Comparison of ENCODE assay signal across 1 cellular context in the genomic region with DNA sequence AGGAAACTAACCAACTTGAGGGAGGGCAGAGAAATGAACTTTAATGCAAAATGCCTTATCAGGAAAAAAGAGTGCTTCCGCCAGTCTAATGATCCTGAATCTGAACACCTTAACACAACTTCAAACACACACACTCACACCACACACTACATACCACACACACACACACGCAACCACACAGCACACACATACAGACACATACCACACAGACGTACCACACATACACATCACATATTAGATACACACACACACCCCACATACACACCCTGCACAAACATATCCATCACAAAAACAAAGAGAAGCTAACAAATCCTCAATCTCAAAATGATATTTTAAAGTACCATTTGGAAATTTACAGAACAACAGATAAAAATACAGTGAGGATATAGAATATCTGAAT.
TF ChIP-seq lines count a peak whose summit lies in the region.

No MANE protein-coding gene starts in this region.

TF ChIP-seq in GM23338, 12 proteins besides CTCF, POLR2A, EP300 and RAD21 (continued from another document):
- TF ChIP-seq, protein P1, sequence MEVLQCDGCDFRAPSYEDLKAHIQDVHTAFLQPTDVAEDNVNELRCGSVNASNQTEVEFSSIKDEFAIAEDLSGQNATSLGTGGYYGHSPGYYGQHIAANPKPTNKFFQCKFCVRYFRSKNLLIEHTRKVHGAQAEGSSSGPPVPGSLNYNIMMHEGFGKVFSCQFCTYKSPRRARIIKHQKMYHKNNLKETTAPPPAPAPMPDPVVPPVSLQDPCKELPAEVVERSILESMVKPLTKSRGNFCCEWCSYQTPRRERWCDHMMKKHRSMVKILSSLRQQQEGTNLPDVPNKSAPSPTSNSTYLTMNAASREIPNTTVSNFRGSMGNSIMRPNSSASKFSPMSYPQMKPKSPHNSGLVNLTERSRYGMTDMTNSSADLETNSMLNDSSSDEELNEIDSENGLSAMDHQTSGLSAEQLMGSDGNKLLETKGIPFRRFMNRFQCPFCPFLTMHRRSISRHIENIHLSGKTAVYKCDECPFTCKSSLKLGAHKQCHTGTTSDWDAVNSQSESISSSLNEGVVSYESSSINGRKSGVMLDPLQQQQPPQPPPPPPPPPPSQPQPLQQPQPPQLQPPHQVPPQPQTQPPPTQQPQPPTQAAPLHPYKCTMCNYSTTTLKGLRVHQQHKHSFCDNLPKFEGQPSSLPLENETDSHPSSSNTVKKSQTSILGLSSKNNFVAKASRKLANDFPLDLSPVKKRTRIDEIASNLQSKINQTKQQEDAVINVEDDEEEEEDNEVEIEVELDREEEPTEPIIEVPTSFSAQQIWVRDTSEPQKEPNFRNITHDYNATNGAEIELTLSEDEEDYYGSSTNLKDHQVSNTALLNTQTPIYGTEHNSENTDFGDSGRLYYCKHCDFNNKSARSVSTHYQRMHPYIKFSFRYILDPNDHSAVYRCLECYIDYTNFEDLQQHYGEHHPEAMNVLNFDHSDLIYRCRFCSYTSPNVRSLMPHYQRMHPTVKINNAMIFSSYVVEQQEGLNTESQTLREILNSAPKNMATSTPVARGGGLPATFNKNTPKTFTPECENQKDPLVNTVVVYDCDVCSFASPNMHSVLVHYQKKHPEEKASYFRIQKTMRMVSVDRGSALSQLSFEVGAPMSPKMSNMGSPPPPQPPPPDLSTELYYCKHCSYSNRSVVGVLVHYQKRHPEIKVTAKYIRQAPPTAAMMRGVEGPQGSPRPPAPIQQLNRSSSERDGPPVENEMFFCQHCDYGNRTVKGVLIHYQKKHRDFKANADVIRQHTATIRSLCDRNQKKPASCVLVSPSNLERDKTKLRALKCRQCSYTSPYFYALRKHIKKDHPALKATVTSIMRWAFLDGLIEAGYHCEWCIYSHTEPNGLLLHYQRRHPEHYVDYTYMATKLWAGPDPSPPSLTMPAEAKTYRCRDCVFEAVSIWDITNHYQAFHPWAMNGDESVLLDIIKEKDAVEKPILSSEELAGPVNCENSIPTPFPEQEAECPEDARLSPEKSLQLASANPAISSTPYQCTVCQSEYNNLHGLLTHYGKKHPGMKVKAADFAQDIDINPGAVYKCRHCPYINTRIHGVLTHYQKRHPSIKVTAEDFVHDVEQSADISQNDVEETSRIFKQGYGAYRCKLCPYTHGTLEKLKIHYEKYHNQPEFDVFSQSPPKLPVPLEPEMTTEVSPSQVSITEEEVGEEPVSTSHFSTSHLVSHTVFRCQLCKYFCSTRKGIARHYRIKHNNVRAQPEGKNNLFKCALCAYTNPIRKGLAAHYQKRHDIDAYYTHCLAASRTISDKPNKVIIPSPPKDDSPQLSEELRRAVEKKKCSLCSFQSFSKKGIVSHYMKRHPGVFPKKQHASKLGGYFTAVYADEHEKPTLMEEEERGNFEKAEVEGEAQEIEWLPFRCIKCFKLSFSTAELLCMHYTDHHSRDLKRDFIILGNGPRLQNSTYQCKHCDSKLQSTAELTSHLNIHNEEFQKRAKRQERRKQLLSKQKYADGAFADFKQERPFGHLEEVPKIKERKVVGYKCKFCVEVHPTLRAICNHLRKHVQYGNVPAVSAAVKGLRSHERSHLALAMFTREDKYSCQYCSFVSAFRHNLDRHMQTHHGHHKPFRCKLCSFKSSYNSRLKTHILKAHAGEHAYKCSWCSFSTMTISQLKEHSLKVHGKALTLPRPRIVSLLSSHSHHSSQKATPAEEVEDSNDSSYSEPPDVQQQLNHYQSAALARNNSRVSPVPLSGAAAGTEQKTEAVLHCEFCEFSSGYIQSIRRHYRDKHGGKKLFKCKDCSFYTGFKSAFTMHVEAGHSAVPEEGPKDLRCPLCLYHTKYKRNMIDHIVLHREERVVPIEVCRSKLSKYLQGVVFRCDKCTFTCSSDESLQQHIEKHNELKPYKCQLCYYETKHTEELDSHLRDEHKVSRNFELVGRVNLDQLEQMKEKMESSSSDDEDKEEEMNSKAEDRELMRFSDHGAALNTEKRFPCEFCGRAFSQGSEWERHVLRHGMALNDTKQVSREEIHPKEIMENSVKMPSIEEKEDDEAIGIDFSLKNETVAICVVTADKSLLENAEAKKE (CRISPR knock-in tag; IDR thresholded peaks at IDR 0.05): no peak
- TF ChIP-seq JUNB (IDR thresholded peaks at IDR 0.05; ENCODE audit: unreplicated experiment) (no peak), ZNF114 (CRISPR knock-in tag; IDR thresholded peaks at IDR 0.05) (no peak), STAT1 (IDR thresholded peaks at IDR 0.05; ENCODE audit: unreplicated experiment) (no peak), EZH2phosphoT487 (IDR thresholded peaks at IDR 0.05; ENCODE audit: unreplicated experiment) (no peak), CREB1 (CRISPR knock-in tag; IDR thresholded peaks at IDR 0.05; ENCODE audit: low read depth) (no peak), NANOG (IDR thresholded peaks at IDR 0.05; ENCODE audit: borderline replicate concordance) (no peak), POLR2AphosphoS5 (IDR thresholded peaks at IDR 0.05; ENCODE audit: low read depth) (no peak)
- TF ChIP-seq, protein P2, sequence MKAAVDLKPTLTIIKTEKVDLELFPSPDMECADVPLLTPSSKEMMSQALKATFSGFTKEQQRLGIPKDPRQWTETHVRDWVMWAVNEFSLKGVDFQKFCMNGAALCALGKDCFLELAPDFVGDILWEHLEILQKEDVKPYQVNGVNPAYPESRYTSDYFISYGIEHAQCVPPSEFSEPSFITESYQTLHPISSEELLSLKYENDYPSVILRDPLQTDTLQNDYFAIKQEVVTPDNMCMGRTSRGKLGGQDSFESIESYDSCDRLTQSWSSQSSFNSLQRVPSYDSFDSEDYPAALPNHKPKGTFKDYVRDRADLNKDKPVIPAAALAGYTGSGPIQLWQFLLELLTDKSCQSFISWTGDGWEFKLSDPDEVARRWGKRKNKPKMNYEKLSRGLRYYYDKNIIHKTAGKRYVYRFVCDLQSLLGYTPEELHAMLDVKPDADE (IDR thresholded peaks at IDR 0.05): no peak
- TF ChIP-seq, protein P3, sequence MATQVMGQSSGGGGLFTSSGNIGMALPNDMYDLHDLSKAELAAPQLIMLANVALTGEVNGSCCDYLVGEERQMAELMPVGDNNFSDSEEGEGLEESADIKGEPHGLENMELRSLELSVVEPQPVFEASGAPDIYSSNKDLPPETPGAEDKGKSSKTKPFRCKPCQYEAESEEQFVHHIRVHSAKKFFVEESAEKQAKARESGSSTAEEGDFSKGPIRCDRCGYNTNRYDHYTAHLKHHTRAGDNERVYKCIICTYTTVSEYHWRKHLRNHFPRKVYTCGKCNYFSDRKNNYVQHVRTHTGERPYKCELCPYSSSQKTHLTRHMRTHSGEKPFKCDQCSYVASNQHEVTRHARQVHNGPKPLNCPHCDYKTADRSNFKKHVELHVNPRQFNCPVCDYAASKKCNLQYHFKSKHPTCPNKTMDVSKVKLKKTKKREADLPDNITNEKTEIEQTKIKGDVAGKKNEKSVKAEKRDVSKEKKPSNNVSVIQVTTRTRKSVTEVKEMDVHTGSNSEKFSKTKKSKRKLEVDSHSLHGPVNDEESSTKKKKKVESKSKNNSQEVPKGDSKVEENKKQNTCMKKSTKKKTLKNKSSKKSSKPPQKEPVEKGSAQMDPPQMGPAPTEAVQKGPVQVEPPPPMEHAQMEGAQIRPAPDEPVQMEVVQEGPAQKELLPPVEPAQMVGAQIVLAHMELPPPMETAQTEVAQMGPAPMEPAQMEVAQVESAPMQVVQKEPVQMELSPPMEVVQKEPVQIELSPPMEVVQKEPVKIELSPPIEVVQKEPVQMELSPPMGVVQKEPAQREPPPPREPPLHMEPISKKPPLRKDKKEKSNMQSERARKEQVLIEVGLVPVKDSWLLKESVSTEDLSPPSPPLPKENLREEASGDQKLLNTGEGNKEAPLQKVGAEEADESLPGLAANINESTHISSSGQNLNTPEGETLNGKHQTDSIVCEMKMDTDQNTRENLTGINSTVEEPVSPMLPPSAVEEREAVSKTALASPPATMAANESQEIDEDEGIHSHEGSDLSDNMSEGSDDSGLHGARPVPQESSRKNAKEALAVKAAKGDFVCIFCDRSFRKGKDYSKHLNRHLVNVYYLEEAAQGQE (IDR thresholded peaks at IDR 0.05; ENCODE audit: unreplicated experiment): no peak
